ENCODE assay signal across 27 cellular contexts in the genomic region with DNA sequence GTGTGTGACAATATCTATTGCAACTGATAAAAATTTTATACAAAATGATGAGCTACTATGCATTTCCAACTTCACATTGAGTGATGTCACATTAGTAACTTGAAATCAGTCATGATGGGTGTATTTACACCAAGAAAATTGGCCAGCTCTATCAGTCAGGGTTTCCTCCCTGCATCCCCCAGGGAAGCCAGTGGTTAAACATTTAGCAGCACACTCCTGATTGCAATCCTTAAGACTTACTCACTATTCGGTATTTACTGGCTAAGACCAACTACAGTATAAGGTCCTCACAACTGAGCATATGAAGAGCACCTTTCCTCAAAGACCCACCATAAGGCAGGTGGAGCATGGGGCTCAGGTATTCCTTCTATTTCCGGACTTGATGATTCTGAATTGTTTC.
"Had no signal": no experiment of that assay in that cellular context is flagged by ENCODE, and none has a peak within 500 bp of the region (broad histone marks: within the 10 kb centered on the region; RNA-seq: fewer than 3 reads in every experiment).

No MANE protein-coding gene starts in this region.

- H3K4me3 ChIP-seq: esophagus squamous epithelium, left ventricle myocardium inferior, ovary, prostate gland, right atrium auricular region, thyroid gland, upper lobe of right lung had no signal

- H3K27ac ChIP-seq: esophagus squamous epithelium, left ventricle myocardium inferior, neutrophil, ovary, prostate gland, right atrium auricular region, thyroid gland, upper lobe of right lung, VCaP had no signal

- H3K27me3 ChIP-seq: esophagus squamous epithelium, neutrophil, ovary, right atrium auricular region, thyroid gland, upper lobe of right lung had no signal

- DNase-seq: activated CD4-positive, alpha-beta memory T cell treated with anti-CD3 and anti-CD28 coated beads, Interleukin-2, amount 10 ng/mL, durations not matched to agents 7 days and 5 days; activated CD4-positive, alpha-beta T cell treated with anti-CD3 and anti-CD28 coated beads, Interleukin-2, amount 10 ng/mL, durations not matched to agents 24 days and 14 days; activated CD8-positive, alpha-beta memory T cell treated with anti-CD3 and anti-CD28 coated beads, Interleukin-2, amount 10 ng/mL, durations not matched to agents 7 days and 5 days; activated effector memory CD4-positive, alpha-beta T cell treated with anti-CD3 and anti-CD28 coated beads, Interleukin-2, amount 50 U/mL, for 16 hours; activated naive CD4-positive, alpha-beta T cell treated with anti-CD3 and anti-CD28 coated beads, Interleukin-2, amount 10 ng/mL, durations not matched to agents 7 days and 5 days; activated T-cell treated with anti-CD3 and anti-CD28 coated beads for 4 hours; amygdala; endodermal cell; esophagus squamous epithelium; foreskin melanocyte; glutamatergic neuron; hippocampal formation; kidney glomerular epithelial cell; left ventricle myocardium inferior; mammary epithelial cell; midbrain; natural killer cell; ovary; stimulated activated CD4-positive, alpha-beta T cell treated with anti-CD3 and anti-CD28 coated beads, Interleukin-12 subunit alpha, Interleukin-12 subunit beta, amount 100 ng/mL, for 4 hours; substantia nigra; thyroid gland; upper lobe of right lung had no signal

- H3K4me1 ChIP-seq: esophagus squamous epithelium, prostate gland, right atrium auricular region, thyroid gland, upper lobe of right lung had no signal

- H3K36me3 ChIP-seq: esophagus squamous epithelium, left ventricle myocardium inferior, neutrophil, ovary, prostate gland, right atrium auricular region, thyroid gland, upper lobe of right lung had no signal

- ATAC-seq: activated CD4-positive, CD25-positive, alpha-beta regulatory T cell treated with anti-CD3 and anti-CD28 coated beads, Interleukin-2, amount 50 U/mL, for 24 hours; activated CD8-positive, alpha-beta memory T cell treated with anti-CD3 and anti-CD28 coated beads, Interleukin-2, amount 10 ng/mL, durations not matched to agents 7 days and 5 days; natural killer cell; upper lobe of right lung had no signal

- H3K9me3 ChIP-seq: neutrophil, ovary, prostate gland, right atrium auricular region, thyroid gland, upper lobe of right lung had no signal
